In the genomic region with DNA sequence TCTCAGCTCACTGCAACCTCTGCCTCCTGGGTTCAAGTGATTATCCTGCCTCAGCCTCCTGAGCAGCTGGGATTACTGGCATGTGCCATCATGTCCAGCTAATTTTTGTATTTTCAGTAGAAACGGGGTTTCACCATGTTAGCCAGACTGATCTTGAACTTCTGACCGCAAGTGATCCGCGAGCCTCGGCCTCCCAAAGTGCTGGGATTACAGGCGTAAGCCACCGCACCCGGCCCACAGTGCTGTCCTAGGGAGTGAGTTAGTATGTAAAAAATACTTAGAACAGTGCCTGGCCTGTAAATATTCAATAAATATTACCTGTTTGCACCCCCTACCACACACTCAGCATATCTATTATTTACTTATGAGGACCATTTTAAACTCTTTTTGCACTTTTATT, we compare ENCODE assay signal across 6 cellular contexts. TPM values are rescaled to one million over a fixed set of nuclear protein-coding genes. Genes with fewer than 3 reads are reported as not detected.
"Had no signal": no experiment of that assay in that cellular context is flagged by ENCODE, and none has a peak within 500 bp of the region (broad histone marks: within the 10 kb centered on the region; RNA-seq: fewer than 3 reads in every experiment).

No MANE protein-coding gene starts in this region.

RNA-seq across cellular contexts. Expression of a gene that starts 38.5 kb away (rescaled TPM):
- total RNA-seq: HepG2, HT-29, HT1080, IMR-90, K562 had no signal
- polyA plus RNA-seq: HepG2, IgD-negative memory B cell, IMR-90, K562 had no signal
